In genomic region chr10:80187465-80188409, GRCh38 we compare ENCODE assay signal across 8 cellular contexts. TPM values are rescaled to one million over a fixed set of nuclear protein-coding genes. Genes with fewer than 3 reads are reported as not detected.
DNase-seq lines count a peak whose midpoint lies in the region; ATAC-seq lines count a peak whose summit lies in the region.

No MANE protein-coding gene starts in this region.

- peak; percentile 80 for DNase-seq in activated gamma-delta T cell treated with Interleukin-2 at 50 U/mL for 16 hours
- no peak for DNase-seq in activated gamma-delta T cell (lab: John Stamatoyannopoulos, UW)
- DNase-seq in SIG-M5 (lab: John Stamatoyannopoulos, UW), result peak; percentile 29
- DNase-seq in activated naive CD4-positive, alpha-beta T cell treated with anti-CD3 and anti-CD28 coated beads, Interleukin-2, amount 10 ng/mL, durations not matched to agents 7 days and 5 days, result peak; percentile 91
- peak; percentile 66 to 97 (median 87) for DNase-seq in naive thymus-derived CD8-positive, alpha-beta T cell
- DNase-seq in NCI-H2107 treated with DMSO at 0.1 percent for 48 hours (lab: John Stamatoyannopoulos, UW; ENCODE audit: unreplicated experiment), result no peak
- no peak for DNase-seq in cerebellar nuclear complex (lab: John Stamatoyannopoulos, UW)

- POLR2A ChIA-PET in naive thymus-derived CD8-positive, alpha-beta T cell (lab: Charles Lee), result interaction anchor here (0.6 to 10.4 kb wide), 18 partner anchors 9 to 1194 kb away, joined by 3 to 232 read pairs (median 4); partner anchors contain the start of gene ANXA11

- ATAC-seq in HG03135 (IDR thresholded peaks at IDR 0.05; ENCODE audit: unreplicated experiment), result peak; percentile 90
- peak; percentile 91 to 93 for ATAC-seq in naive thymus-derived CD8-positive, alpha-beta T cell

- H3K36me3 Mint-ChIP-seq in activated naive CD4-positive, alpha-beta T cell treated with anti-CD3 and anti-CD28 coated beads, Interleukin-2, amount 10 ng/mL, durations not matched to agents 7 days and 5 days, result peaks cover 30% of the 10 kb centered on the region
- H3K36me3 Mint-ChIP-seq in naive thymus-derived CD8-positive, alpha-beta T cell, result peaks cover 0 to 13% (median 5%) of the 10 kb centered on the region in 3 donors

- H3K27ac Mint-ChIP-seq in activated naive CD4-positive, alpha-beta T cell treated with anti-CD3 and anti-CD28 coated beads, Interleukin-2, amount 10 ng/mL, durations not matched to agents 7 days and 5 days, result peak overlapping the region; percentile 92
- peak overlapping the region; percentile 93 to 98 (median 96) for H3K27ac Mint-ChIP-seq in naive thymus-derived CD8-positive, alpha-beta T cell

- no peaks in the 10 kb centered on the region for H3K27me3 Mint-ChIP-seq in activated naive CD4-positive, alpha-beta T cell treated with anti-CD3 and anti-CD28 coated beads, Interleukin-2, amount 10 ng/mL, durations not matched to agents 7 days and 5 days
- H3K27me3 Mint-ChIP-seq in naive thymus-derived CD8-positive, alpha-beta T cell, result no peaks in the 10 kb centered on the region

- CTCF ChIA-PET in activated naive CD4-positive, alpha-beta T cell treated with anti-CD3 and anti-CD28 coated beads, Interleukin-2, amount 10 ng/mL, durations not matched to agents 7 days and 5 days (lab: Charles Lee), result interaction anchor here (0.8 to 6.3 kb wide), 8 partner anchors 9 to 129 kb away, joined by 3 to 58 read pairs (median 4); no protein-coding TSS in a partner anchor

- H3K9me3 Mint-ChIP-seq in activated naive CD4-positive, alpha-beta T cell treated with anti-CD3 and anti-CD28 coated beads, Interleukin-2, amount 10 ng/mL, durations not matched to agents 7 days and 5 days, result peaks cover 4% of the 10 kb centered on the region
- H3K9me3 Mint-ChIP-seq in naive thymus-derived CD8-positive, alpha-beta T cell, result no peaks in the 10 kb centered on the region

- peaks cover 77% of the 10 kb centered on the region for H3K4me1 Mint-ChIP-seq in activated naive CD4-positive, alpha-beta T cell treated with anti-CD3 and anti-CD28 coated beads, Interleukin-2, amount 10 ng/mL, durations not matched to agents 7 days and 5 days
- peaks cover 46 to 92% (median 89%) of the 10 kb centered on the region in 4 donors for H3K4me1 Mint-ChIP-seq in naive thymus-derived CD8-positive, alpha-beta T cell

- peak overlapping the region; percentile 61 for H3K4me3 Mint-ChIP-seq in activated naive CD4-positive, alpha-beta T cell treated with anti-CD3 and anti-CD28 coated beads, Interleukin-2, amount 10 ng/mL, durations not matched to agents 7 days and 5 days
- peak overlapping the region; percentile 68 to 92 (median 78) for H3K4me3 Mint-ChIP-seq in naive thymus-derived CD8-positive, alpha-beta T cell

RNA-seq across cellular contexts. Expression of gene ANXA11, which starts 17.6 kb away (rescaled TPM):
- 100 to 1,000 TPM; 199 to 225 TPM for total RNA-seq in naive thymus-derived CD8-positive, alpha-beta T cell
- 100 to 1,000 TPM; 199 to 294 (median 265) TPM for polyA plus RNA-seq in naive thymus-derived CD8-positive, alpha-beta T cell

RNA-seq across cellular contexts. Expression of gene PLAC9, which starts 55.2 kb away (rescaled TPM):
- not detected for total RNA-seq in naive thymus-derived CD8-positive, alpha-beta T cell
- polyA plus RNA-seq in naive thymus-derived CD8-positive, alpha-beta T cell, result under 1 TPM in 1 of 3 donors, not detected in 2; 0.32 TPM

Comparison
In these comparisons a context has a peak if more than half of its experiments do, and no peak if none do; other contexts are left out.
1. DNase-seq: peak in activated gamma-delta T cell treated with Interleukin-2 at 50 U/mL for 16 hours (single experiment), SIG-M5 (single experiment), activated naive CD4-positive, alpha-beta T cell treated with anti-CD3 and anti-CD28 coated beads, Interleukin-2, amount 10 ng/mL, durations not matched to agents 7 days and 5 days (single experiment) and naive thymus-derived CD8-positive, alpha-beta T cell (10 of 10); none in activated gamma-delta T cell (single experiment), NCI-H2107 treated with DMSO at 0.1 percent for 48 hours (single experiment) and cerebellar nuclear complex (0 of 2).